8 cellular contexts compared by ENCODE assay signal in the genomic region with DNA sequence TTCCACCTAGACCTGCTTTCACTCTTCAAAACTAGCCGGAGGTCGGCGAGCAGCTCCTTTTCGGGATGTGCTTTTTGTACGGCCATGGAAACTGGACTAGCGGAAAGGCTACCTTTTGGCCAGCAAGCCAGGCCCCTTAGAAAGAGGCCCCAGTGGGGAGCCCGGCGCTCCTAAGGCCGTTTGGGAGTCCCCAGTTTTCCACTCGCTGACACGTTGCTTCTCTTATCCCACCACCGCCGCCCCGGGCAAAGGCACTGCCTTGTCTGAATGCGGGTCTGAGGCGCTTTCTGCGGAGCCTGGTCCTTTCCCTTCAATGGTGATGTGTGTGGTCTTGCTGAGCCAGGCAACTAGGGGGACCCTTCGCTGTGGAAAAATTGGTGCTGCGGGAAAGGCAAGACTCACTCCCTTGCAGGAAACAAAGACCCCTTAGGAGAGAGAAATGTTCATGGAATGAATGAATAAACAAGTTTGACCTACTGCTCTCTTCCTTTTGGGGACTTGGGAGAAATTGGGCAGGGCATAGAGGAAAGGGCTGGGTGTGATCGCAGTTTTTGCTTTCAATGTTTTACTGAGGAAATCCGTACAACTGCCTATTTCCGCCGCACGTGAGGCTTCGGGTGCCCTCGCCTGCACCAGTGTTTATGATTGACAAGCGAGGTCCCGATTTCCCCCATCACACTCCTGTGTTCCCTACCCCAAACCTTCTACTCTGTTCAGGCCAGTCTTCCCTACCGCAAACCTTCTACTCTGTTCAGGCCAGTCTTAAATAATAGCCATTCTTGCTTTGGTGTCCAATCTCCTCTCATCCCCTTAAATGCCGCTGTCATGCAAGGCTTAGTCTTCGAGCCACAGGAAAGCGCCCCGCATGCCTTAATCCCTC. TPM values are rescaled to one million over a fixed set of nuclear protein-coding genes. Genes with fewer than 3 reads are reported as not detected.
DNase-seq lines count a peak whose midpoint lies in the region; ATAC-seq and TF ChIP-seq lines count a peak whose summit lies in the region.

No MANE protein-coding gene starts in this region.

- H3K27me3 ChIP-seq in muscle layer of duodenum (ENCODE audit: low read depth, low read length) (no peaks in the 10 kb centered on the region), thymus (ENCODE audit: control insufficient read depth, insufficient read depth) (no peaks in the 10 kb centered on the region)

- no peak for TF ChIP-seq CTCF in GM12864 (IDR thresholded peaks at IDR 0.05; ENCODE audit: low read depth, low read length, missing control alignments)

- H3K36me3 ChIP-seq in muscle layer of duodenum (ENCODE audit: control insufficient read depth in 1 of 2, insufficient read depth in 2 of 2, low read length in 2 of 2) (peaks cover 23 to 38% of the 10 kb centered on the region in 2 donors), thymus (ENCODE audit: control insufficient read depth, insufficient read depth) (peaks cover 18% of the 10 kb centered on the region)

- H3K4me3 ChIP-seq in GM12864 (ENCODE audit: low read depth, low read length) = peak overlapping the region; percentile 68
- H3K4me3 ChIP-seq in muscle layer of duodenum (ENCODE audit: low read depth in 1 of 2, low read length in 2 of 2) = peak overlapping the region; percentile 92 to 99
- H3K4me3 ChIP-seq in thymus (ENCODE audit: low read length) = peak overlapping the region; percentile 100

- H3K4me1 ChIP-seq in muscle layer of duodenum (ENCODE audit: control insufficient read depth in 1 of 2, insufficient read depth in 2 of 2, low read length in 2 of 2) (peaks cover 9 to 26% of the 10 kb centered on the region in 2 donors), thymus (ENCODE audit: control insufficient read depth, insufficient read depth, low read length) (peaks cover 16% of the 10 kb centered on the region)

- no peak for DNase-seq in GM12864 (ENCODE audit: low read depth)
- DNase-seq in NCI-H146 treated with DMSO at 0.1 percent for 48 hours (lab: John Stamatoyannopoulos, UW; ENCODE audit: unreplicated experiment) = peak; percentile 13
- peak; percentile 52 for DNase-seq in activated T-cell treated with anti-CD3 and anti-CD28 coated beads, Interleukin-2, amount 50 U/mL, for 1 hour
- no peak for DNase-seq in epithelial cell of prostate (ENCODE audit: low read depth, low spot score)
- DNase-seq in NCI-H446 (lab: John Stamatoyannopoulos, UW) = no peak

- no peaks in the 10 kb centered on the region for H3K9me3 ChIP-seq in muscle layer of duodenum (ENCODE audit: control insufficient read depth in 1 of 2, low read length in 2 of 2)
- no peaks in the 10 kb centered on the region for H3K9me3 ChIP-seq in thymus (ENCODE audit: control insufficient read depth)

- 7% methylated on average over 33 of the region's 33 CpGs for WGBS in thymus

- ATAC-seq in HG03521 (IDR thresholded peaks at IDR 0.05; ENCODE audit: unreplicated experiment) = no peak

- H3K27ac ChIP-seq in epithelial cell of prostate (peak overlapping the region; percentile 98), muscle layer of duodenum (ENCODE audit: low read length) (peak overlapping the region; percentile 98), thymus (ENCODE audit: low read depth) (peak overlapping the region; percentile 94)

RNA-seq across cellular contexts. Expression of a gene that starts 1.0 kb away (rescaled TPM):
- polyA plus RNA-seq in thymus = 137 TPM

Comparison
In these comparisons a context has a peak if more than half of its experiments do, and no peak if none do; other contexts are left out.
1. DNase-seq: peak in NCI-H146 treated with DMSO at 0.1 percent for 48 hours (single experiment) and activated T-cell treated with anti-CD3 and anti-CD28 coated beads, Interleukin-2, amount 50 U/mL, for 1 hour (single experiment); none in GM12864 (single experiment), epithelial cell of prostate (single experiment) and NCI-H446 (0 of 2).
2. Peak in every context shown above with its lines, with median percentiles within 50 percentile points of each other: H3K4me3 ChIP-seq and H3K27ac ChIP-seq.